In genomic region chr9:118503236-118503635, GRCh38 we compare ENCODE assay signal across 23 cellular contexts.
"Had no signal": no experiment of that assay in that cellular context is flagged by ENCODE, and none has a peak within 500 bp of the region (broad histone marks: within the 10 kb centered on the region; RNA-seq: fewer than 3 reads in every experiment).

No MANE protein-coding gene starts in this region.

- ATAC-seq: effector memory CD8-positive, alpha-beta T cell; esophagus mucosa; gastrocnemius medialis; gastroesophageal sphincter; heart left ventricle; heart right ventricle had no signal

- H3K36me3 ChIP-seq: colonic mucosa, esophagus muscularis mucosa, esophagus squamous epithelium, gastrocnemius medialis, gastroesophageal sphincter, heart left ventricle, heart right ventricle had no signal

- H3K27ac ChIP-seq: colonic mucosa, coronary artery, dorsolateral prefrontal cortex, esophagus muscularis mucosa, esophagus squamous epithelium, gastrocnemius medialis, gastroesophageal sphincter, heart left ventricle, heart right ventricle had no signal

- H3K27me3 ChIP-seq: colonic mucosa, esophagus squamous epithelium, gastrocnemius medialis, gastroesophageal sphincter, heart left ventricle, heart right ventricle had no signal

- DNase-seq: colonic mucosa; cortex of kidney; dermis blood vessel endothelial cell; dorsolateral prefrontal cortex; effector CD4-positive, alpha-beta T cell; effector CD8-positive, alpha-beta T cell; effector memory CD4-positive, alpha-beta T cell; effector memory CD8-positive, alpha-beta T cell; endodermal cell; erythroblast; esophagus squamous epithelium; foreskin fibroblast; foreskin melanocyte; gastrocnemius medialis; glutamatergic neuron; head of caudate nucleus; heart left ventricle; heart right ventricle had no signal

- H3K9me3 ChIP-seq: colonic mucosa, gastrocnemius medialis had no signal

- H3K4me1 ChIP-seq: colonic mucosa, esophagus muscularis mucosa, esophagus squamous epithelium, gastrocnemius medialis, gastroesophageal sphincter, heart left ventricle, heart right ventricle had no signal

- H3K4me3 ChIP-seq: colonic mucosa, coronary artery, dorsolateral prefrontal cortex, esophagus muscularis mucosa, esophagus squamous epithelium, gastrocnemius medialis, gastroesophageal sphincter, heart left ventricle, heart right ventricle had no signal

- H3K4me1 Mint-ChIP-seq: endodermal cell had no signal

- H3K27me3 Mint-ChIP-seq: dendritic cell treated with granulocyte-macrophage colony-stimulating factor and Interleukin-4, amounts not matched to agents 40 ng/mL and 50 ng/mL, for 4 days; effector memory CD8-positive, alpha-beta T cell had no signal

- H3K4me3 Mint-ChIP-seq: dendritic cell treated with granulocyte-macrophage colony-stimulating factor and Interleukin-4, amounts not matched to agents 40 ng/mL and 50 ng/mL, for 4 days; effector memory CD8-positive, alpha-beta T cell; endodermal cell had no signal

- H3K27ac Mint-ChIP-seq: dendritic cell treated with granulocyte-macrophage colony-stimulating factor and Interleukin-4, amounts not matched to agents 40 ng/mL and 50 ng/mL, for 4 days; effector memory CD8-positive, alpha-beta T cell; endodermal cell had no signal
